ENCODE assay signal across 9 cellular contexts in genomic region chr19:51417107-51417806, GRCh38. TPM values are rescaled to one million over a fixed set of nuclear protein-coding genes. Genes with fewer than 3 reads are reported as not detected.
DNase-seq lines count a peak whose midpoint lies in the region; ATAC-seq, FAIRE-seq and TF ChIP-seq lines count a peak whose summit lies in the region.
"Had no signal": no experiment of that assay in that cellular context is flagged by ENCODE, and none has a peak within 500 bp of the region (broad histone marks: within the 10 kb centered on the region; RNA-seq: fewer than 3 reads in every experiment).

Gene SIGLEC10, minus strand, starts transcription at chr19:51417642. Its CDS starts 61 bp downstream, at chr19:51417581.

- H4K20me1 ChIP-seq in K562 (replicated peaks; ENCODE audit: control insufficient read depth, insufficient read depth, low read length), result no peaks in the 10 kb centered on the region

- no peaks in the 10 kb centered on the region for H3K9me1 ChIP-seq in K562 (ENCODE audit: control insufficient read depth, insufficient read depth, low read length)

- H2AFZ ChIP-seq in K562 (ENCODE audit: low read depth, low read length), result 0 out of 2 replicates have a peak within 1 kb of the TSS, but pooled peaks have one; percentile 2

- POLR2A ChIA-PET in K562 (lab: Yijun Ruan, JAX), result interaction anchor here (1.3 kb wide), 1 partner anchor 10 kb away, joined by 4 read pairs; no protein-coding TSS in a partner anchor

- peak within 1 kb of the TSS in 1 of 2 experiments; percentile 67; a peak in 2 of 4 replicates for H3K9ac ChIP-seq in K562 (ENCODE audit: insufficient read depth in 1 of 2, low read depth in 2 of 2, low read length in 2 of 2)

- no peaks in the 10 kb centered on the region for H3K36me3 ChIP-seq in MG63
- no peaks in the 10 kb centered on the region for H3K36me3 ChIP-seq in K562 (ENCODE audit: control insufficient read depth, insufficient read depth, low read length)

- intact Hi-C loops in K562 (cut with micrococcal nuclease), result no loop called here

- H3K27ac ChIP-seq in K562 (ENCODE audit: extremely low read depth, low read depth, low read length), result no peak within 1 kb of the TSS

- no peaks in the 10 kb centered on the region for H3K79me2 ChIP-seq in K562 (ENCODE audit: control insufficient read depth, insufficient read depth, low read length)

- no peak within 1 kb of the TSS for H3K4me3 ChIP-seq in MG63
- H3K4me3 ChIP-seq in K562, result no peak within 1 kb of the TSS

- no TSS peak for BruUV-seq in K562 (replicated peaks; lab: Mats Ljungman, UMichigan)

- peak; percentile 65 for DNase-seq in Daoy (ENCODE audit: low read depth)
- DNase-seq in MG63, result peak; percentile 66
- peak in 2 of 4 experiments; percentile 15 to 48 for DNase-seq in K562 (ENCODE audit: extremely low read depth in 1 of 4, low spot score in 3 of 4)
- DNase-seq in stimulated activated CD8-positive, alpha-beta memory T cell treated with anti-CD3 and anti-CD28 coated beads, Interleukin-2, amount 100 ng/mL, for 48 hours (ENCODE audit: low read depth in 2 of 2), result peak; percentile 35 to 45
- no peak for DNase-seq in activated naive CD4-positive, alpha-beta T cell treated with Interleukin-2 at 50 U/mL for 16 hours

- peaks cover 9 to 36% of the 10 kb centered on the region in 2 experiments for H3K4me1 ChIP-seq in K562 (replicated peaks in 1 of 2; ENCODE audit: control insufficient read depth in 2 of 2, insufficient read depth in 2 of 2, low read length in 2 of 2)

- in situ Hi-C loops in K562 (cut with MboI), result no loop called here

- H3K9me3 ChIP-seq in MG63 (no peaks in the 10 kb centered on the region), K562 (replicated peaks; ENCODE audit: control insufficient read depth, insufficient read depth, low read depth, low read length) (no peaks in the 10 kb centered on the region)

- 32% methylated on average over 19 of the region's 21 CpGs for WGBS in K562 (ENCODE audit: insufficient coverage, low coverage, missing lambda C conversion rate)

- peak; percentile 15 for FAIRE-seq in K562 (lab: Jason Lieb, UNC)

- H3K27me3 ChIP-seq in MG63 (peaks cover 11% of the 10 kb centered on the region), K562 (ENCODE audit: control insufficient read depth in 2 of 2, insufficient read depth in 2 of 2, low read length in 2 of 2) (no peaks in the 10 kb centered on the region)

- no peak for TF ChIP-seq POLR2A in K562 (conservative IDR thresholded peaks at IDR 0.05)

- peak within 1 kb of the TSS; percentile 3; the same call in 1 of the 2 replicates for H3K4me2 ChIP-seq in K562 (ENCODE audit: insufficient read depth, low read length)

- no peak for TF ChIP-seq CTCF in K562 (IDR thresholded peaks at IDR 0.05 in 2 of 3, conservative IDR thresholded peaks at IDR 0.05 in 1 of 3; ENCODE audit: insufficient read depth in 2 of 3, low read depth in 1 of 3, low read length in 3 of 3)

- no peak for TF ChIP-seq EP300 in K562 (IDR thresholded peaks at IDR 0.05; ENCODE audit: low read length)

- ATAC-seq in GM19463 (IDR thresholded peaks at IDR 0.05; ENCODE audit: unreplicated experiment), result peak; percentile 69
- peak; percentile 26 for ATAC-seq in K562
- no peak for ATAC-seq in HG03457 (IDR thresholded peaks at IDR 0.05; ENCODE audit: unreplicated experiment)
- no peak for ATAC-seq in HG03135 (IDR thresholded peaks at IDR 0.05; ENCODE audit: unreplicated experiment)
- ATAC-seq: HCT116 had no signal

- TF ChIP-seq RAD21 in K562 (CRISPR knock-in tag; conservative IDR thresholded peaks at IDR 0.05 in 1 of 2, IDR thresholded peaks at IDR 0.05 in 1 of 2), result no peak

- CTCF ChIA-PET in K562 (lab: Yijun Ruan, JAX; ENCODE audit: low intra/inter-chr PET ratio), result interaction anchor here (0.6 kb wide), 1 partner anchor 240 kb away, joined by 3 read pairs; no protein-coding TSS in a partner anchor

TF ChIP-seq in K562, 482 proteins besides CTCF, POLR2A, EP300 and RAD21 (continues in another document):
- TF ChIP-seq NRF1 (conservative IDR thresholded peaks at IDR 0.05 in 1 of 2, IDR thresholded peaks at IDR 0.05 in 1 of 2) (peak; percentile 75 to 78), FOSL1 (tag; conservative IDR thresholded peaks at IDR 0.05) (peak; percentile 83), GABPB1 (CRISPR knock-in tag; IDR thresholded peaks at IDR 0.05) (0 out of 2 replicates have a peak, but pooled peaks have one; percentile 20), UBTF (IDR thresholded peaks at IDR 0.05; ENCODE audit: borderline replicate concordance in 1 of 2, low read depth in 2 of 2, low read length in 2 of 2) (peak in 1 of 2 experiments; percentile 74; a peak in 1 of 4 replicates), RBBP5 (IDR thresholded peaks at IDR 0.05; ENCODE audit: borderline replicate concordance, insufficient read depth, low read length, poor library complexity, severe bottlenecking) (no peak), SPI1 (IDR thresholded peaks at IDR 0.05; ENCODE audit: borderline replicate concordance, low read depth, low read length) (peak; percentile 63; the same call in 1 of the 2 replicates), NFIC (IDR thresholded peaks at IDR 0.05) (no peak), TAF1 (IDR thresholded peaks at IDR 0.05; ENCODE audit: control insufficient read depth, extremely low read depth, insufficient read depth, low read length, severe bottlenecking) (no peak)
- TF ChIP-seq, protein P1, sequence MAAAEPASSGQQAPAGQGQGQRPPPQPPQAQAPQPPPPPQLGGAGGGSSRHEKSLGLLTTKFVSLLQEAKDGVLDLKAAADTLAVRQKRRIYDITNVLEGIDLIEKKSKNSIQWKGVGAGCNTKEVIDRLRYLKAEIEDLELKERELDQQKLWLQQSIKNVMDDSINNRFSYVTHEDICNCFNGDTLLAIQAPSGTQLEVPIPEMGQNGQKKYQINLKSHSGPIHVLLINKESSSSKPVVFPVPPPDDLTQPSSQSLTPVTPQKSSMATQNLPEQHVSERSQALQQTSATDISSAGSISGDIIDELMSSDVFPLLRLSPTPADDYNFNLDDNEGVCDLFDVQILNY (CRISPR knock-in tag; IDR thresholded peaks at IDR 0.05), result 0 out of 2 replicates have a peak, but pooled peaks have one; percentile 21

RNA-seq across cellular contexts. Expression of gene SIGLEC10, which starts in this region (rescaled TPM):
- total RNA-seq in Daoy (2014; rRNA removed; shearing (Covaris generic)), result not detected in 2 replicates
- not detected in 2 replicates for total RNA-seq in MG63 (2014; rRNA removed; shearing (Covaris generic); ENCODE audit: low replicate concordance)
- 0.35 TPM in 1 of 2 replicates, not detected in the other for total RNA-seq in K562 (2011; cell fraction: chromatin; rRNA removed; ENCODE audit: low replicate concordance)
- total RNA-seq in K562 (2011; cell fraction: nucleolus; rRNA removed), result 0.17 TPM in 1 of 2 replicates, not detected in the other
- not detected in 2 replicates for total RNA-seq in K562 (2011; cell fraction: nucleoplasm; rRNA removed)
- total RNA-seq in K562 (2014; rRNA removed), result 0.57 and 1.1 TPM in 2 replicates
- total RNA-seq in K562 (2014; rRNA removed; fragmentation: Illumina TruSeq; extraction: Trizol), result 0.26 and 0.33 TPM in 2 replicates
- total RNA-seq in K562 (2015; rRNA removed; fragmentation: Illumina TruSeq; extraction: Trizol), result 1.8 and 2.2 TPM in 2 replicates
- total RNA-seq in K562 (2021), result 0.58 and 0.95 TPM in 2 replicates
- 0.39 and 1.2 TPM in 2 replicates for polyA plus RNA-seq in K562 (2011; rRNA removed)
- polyA plus RNA-seq in K562 (2011; cell fraction: cytosol; rRNA removed), result 0.66 and 1.7 TPM in 2 replicates
- 0.97 and 2.9 TPM in 2 replicates for polyA plus RNA-seq in K562 (2011; cell fraction: nucleus; rRNA removed)
- polyA plus RNA-seq in K562 (2012), result 1.9 and 2.9 TPM in 2 replicates
- 0.78 and 0.82 TPM in 2 replicates for polyA plus RNA-seq in K562 (2014; fragmentation: Illumina TruSeq; extraction: Trizol)
- under 1 TPM; 0.10 TPM for polyA plus RNA-seq in K562 (2014; fragmentation: Nextera tagmentation; extraction: Ambion mirVana)
- 0.97 and 1.3 TPM in 2 replicates for polyA plus RNA-seq in K562 (2014; rRNA removed)
- polyA minus RNA-seq in K562 (2011; rRNA and poly(A)+ RNA removed), result 0.46 and 0.54 TPM in 2 replicates
- polyA minus RNA-seq in K562 (2011; cell fraction: cytosol; rRNA and poly(A)+ RNA removed), result 0.48 and 0.73 TPM in 2 replicates
- polyA minus RNA-seq in K562 (2011; cell fraction: nucleus; rRNA and poly(A)+ RNA removed), result 1.9 TPM in 1 of 2 replicates, not detected in the other

Comparison
In these comparisons a context has a peak if more than half of its experiments do, and no peak if none do; other contexts are left out.
1. Peak in DNase-seq in Daoy; RNA of the gene not detected or under 1 TPM.
2. Peak in DNase-seq in MG63; RNA of the gene not detected or under 1 TPM.
3. ATAC-seq: peak in GM19463 (single experiment) and K562 (single experiment); none in HG03457 (single experiment) and HG03135 (single experiment).